8 cellular contexts compared by ENCODE assay signal in genomic region chr7:85041599-85042216, GRCh38.
A peak's percentile ranks its signal among the peaks of the same experiment; 100 is the strongest.
DNase-seq lines count a peak whose midpoint lies in the region; ATAC-seq and TF ChIP-seq lines count a peak whose summit lies in the region.

No MANE protein-coding gene starts in this region.

- intact Hi-C loops in CD14-positive monocyte (cut with micrococcal nuclease) = loop anchor here in 1 of 2 donors (10.0 kb wide), 2 partner anchors 713 to 1433 kb away; no protein-coding TSS in a partner anchor

- no peaks in the 10 kb centered on the region for H3K9me3 ChIP-seq in OCI-LY3 (ENCODE audit: insufficient read depth, low read length)

- no peak overlapping the region for H3K4me3 Mint-ChIP-seq in CD14-positive monocyte

- H3K27ac ChIP-seq in OCI-LY3 (ENCODE audit: low read length) = no peak overlapping the region

- 0 out of 2 replicates have a peak overlapping the region, but pooled peaks have one; percentile 15 for H3K4me2 ChIP-seq in OCI-LY3 (ENCODE audit: low read length)

- H3K9me3 Mint-ChIP-seq in CD14-positive monocyte = no peaks in the 10 kb centered on the region

- H3K27me3 ChIP-seq in OCI-LY3 (ENCODE audit: low read depth, low read length) = no peaks in the 10 kb centered on the region

- H3K79me2 ChIP-seq in OCI-LY3 (ENCODE audit: low read length) = no peaks in the 10 kb centered on the region

- no peak overlapping the region for H2AFZ ChIP-seq in OCI-LY3 (ENCODE audit: low read depth, low read length)

- no peak overlapping the region for H3K9ac ChIP-seq in OCI-LY3 (ENCODE audit: low read length)

- H3K27ac Mint-ChIP-seq in CD14-positive monocyte = no peak overlapping the region

- ATAC-seq in GM18519 (IDR thresholded peaks at IDR 0.05; ENCODE audit: low FRiP score, unreplicated experiment) = peak; percentile 29
- no peak for ATAC-seq in HG03196 (IDR thresholded peaks at IDR 0.05; ENCODE audit: unreplicated experiment)

- TF ChIP-seq CTCF in CD14-positive monocyte (IDR thresholded peaks at IDR 0.05) = peak; percentile 54
- peak; percentile 91 for TF ChIP-seq CTCF in OCI-LY3 (IDR thresholded peaks at IDR 0.05; ENCODE audit: low read depth, low read length)
- TF ChIP-seq CTCF in cardiac fibroblast (IDR thresholded peaks at IDR 0.05; ENCODE audit: low read depth, low read length) = peak; percentile 64

- no peaks in the 10 kb centered on the region for H3K36me3 Mint-ChIP-seq in CD14-positive monocyte

- DNase-seq in CD14-positive monocyte (ENCODE audit: low spot score) (no peak), HS-27A (ENCODE audit: low read depth) (peak; percentile 15), cardiac fibroblast (ENCODE audit: low read depth in 2 of 2) (peak; percentile 82 to 83), kidney tubule cell (ENCODE audit: low spot score) (peak; percentile 68), stromal cell of bone marrow (ENCODE audit: low read depth) (peak; percentile 25)

- no peaks in the 10 kb centered on the region for H3K36me3 ChIP-seq in OCI-LY3 (replicated peaks; ENCODE audit: low read depth, low read length)

- no peak overlapping the region for H3K4me3 ChIP-seq in OCI-LY3 (ENCODE audit: low read length)
- H3K4me3 ChIP-seq in cardiac fibroblast (replicated peaks in 1 of 2; ENCODE audit: low read depth in 2 of 2, low read length in 2 of 2) = no peak overlapping the region

- peaks cover 15% of the 10 kb centered on the region; the same call in 1 of the 2 replicates for H3K4me1 ChIP-seq in OCI-LY3 (ENCODE audit: low read length)

- no peaks in the 10 kb centered on the region for H4K20me1 ChIP-seq in OCI-LY3 (ENCODE audit: insufficient read depth, low read length)

- no peaks in the 10 kb centered on the region for H3K4me1 Mint-ChIP-seq in CD14-positive monocyte

- H3K27me3 Mint-ChIP-seq in CD14-positive monocyte (ENCODE audit: low read depth in 3 of 3) = peaks cover 1 to 4% (median 1%) of the 10 kb centered on the region in 3 donors
